22 cellular contexts compared by ENCODE assay signal in the genomic region with DNA sequence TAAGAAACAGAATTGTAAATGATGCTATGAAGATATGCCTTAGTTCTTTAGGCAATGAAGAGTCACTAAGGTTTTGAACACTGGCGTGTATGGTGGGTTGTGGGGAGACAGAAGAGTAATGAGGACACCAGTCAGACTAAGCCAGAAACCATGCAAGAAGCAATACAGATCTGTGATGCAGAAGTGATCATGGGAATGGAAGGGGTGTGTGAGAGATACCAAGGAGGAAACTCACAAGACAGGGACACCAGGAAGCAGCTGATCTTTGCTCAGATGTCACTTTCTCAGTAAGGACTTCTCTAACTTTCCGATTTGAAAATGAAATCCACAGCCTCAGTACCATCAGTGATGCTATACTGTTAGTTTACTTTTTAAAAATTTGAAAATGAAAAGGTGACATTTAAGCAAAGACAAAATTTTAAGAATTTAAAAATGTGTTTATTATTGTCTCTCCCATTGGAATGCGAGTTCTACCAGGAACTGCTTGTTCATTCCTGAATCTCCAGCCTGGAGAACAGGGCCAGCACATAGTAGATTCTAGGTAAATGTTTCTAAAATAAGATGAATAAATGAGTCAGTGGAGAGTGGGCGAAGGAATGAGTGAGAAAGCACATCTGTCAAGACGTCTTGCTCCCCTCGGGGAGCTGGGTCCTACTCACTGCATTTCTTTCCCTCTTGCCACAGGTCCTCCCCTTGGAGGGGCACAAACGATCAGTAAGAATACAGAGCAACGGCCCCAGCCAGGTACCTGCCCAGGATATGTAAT.
DNase-seq lines count a peak whose midpoint lies in the region; ATAC-seq lines count a peak whose summit lies in the region.
"Had no signal": no experiment of that assay in that cellular context is flagged by ENCODE, and none has a peak within 500 bp of the region (broad histone marks: within the 10 kb centered on the region; RNA-seq: fewer than 3 reads in every experiment).

No MANE protein-coding gene starts in this region.

- no peaks in the 10 kb centered on the region for H3K9me3 Mint-ChIP-seq in activated T-cell treated with anti-CD3 and anti-CD28 coated beads, Interleukin-2, amount 50 U/mL, for 24 hours
- no peaks in the 10 kb centered on the region for H3K9me3 Mint-ChIP-seq in IgD-negative memory B cell
- H3K9me3 Mint-ChIP-seq: type B pancreatic cell had no signal

- H3K9me3 ChIP-seq in effector memory CD4-positive, alpha-beta T cell (ENCODE audit: control insufficient read depth, low read length), result no peaks in the 10 kb centered on the region
- H3K9me3 ChIP-seq: A549, gastroesophageal sphincter, stomach had no signal

- no peaks in the 10 kb centered on the region for H3K27me3 ChIP-seq in effector memory CD4-positive, alpha-beta T cell (replicated peaks; ENCODE audit: control insufficient read depth, insufficient read depth, low read length, poor library complexity, severe bottlenecking)
- H3K27me3 ChIP-seq: gastroesophageal sphincter, stomach had no signal

- no peak for DNase-seq in activated T-cell treated with anti-CD3 and anti-CD28 coated beads, Interleukin-2, amount 50 U/mL, for 24 hours
- no peak for DNase-seq in activated T-cell treated with anti-CD3 and anti-CD28 coated beads, Interleukin-2, amount 50 U/mL, for 48 hours
- no peak for DNase-seq in effector memory CD4-positive, alpha-beta T cell
- peak; percentile 34 for DNase-seq in putamen (ENCODE audit: low spot score)
- DNase-seq in amygdala (lab: John Stamatoyannopoulos, UW), result no peak
- DNase-seq: activated CD4-positive, CD25-positive, alpha-beta regulatory T cell treated with anti-CD3 and anti-CD28 coated beads, Interleukin-2, amount 50 U/mL, for 72 hours; activated gamma-delta T cell; kidney; NCI-H2081 treated with DMSO at 0.1 percent for 48 hours; NCI-H82; occipital lobe; stimulated activated CD4-positive, alpha-beta T cell treated with anti-CD3 and anti-CD28 coated beads, Interleukin-2, amount 100 ng/mL, for 48 hours; stomach had no signal

- ATAC-seq in HG02852 (IDR thresholded peaks at IDR 0.05; ENCODE audit: unreplicated experiment), result no peak
- no peak for ATAC-seq in HG03565 (IDR thresholded peaks at IDR 0.05; ENCODE audit: unreplicated experiment)
- ATAC-seq: A549, esophagus mucosa, gastroesophageal sphincter had no signal

- no peaks in the 10 kb centered on the region for H3K4me1 ChIP-seq in effector memory CD4-positive, alpha-beta T cell (ENCODE audit: control insufficient read depth, insufficient read depth, low read length, poor library complexity, severe bottlenecking)
- H3K4me1 ChIP-seq: A549, gastroesophageal sphincter, stomach had no signal

- H3K4me3 Mint-ChIP-seq in activated T-cell treated with anti-CD3 and anti-CD28 coated beads, Interleukin-2, amount 50 U/mL, for 24 hours, result no peak overlapping the region
- no peak overlapping the region for H3K4me3 Mint-ChIP-seq in IgD-negative memory B cell
- H3K4me3 Mint-ChIP-seq: type B pancreatic cell had no signal

- peak overlapping the region; percentile 80 for H3K27ac Mint-ChIP-seq in activated T-cell treated with anti-CD3 and anti-CD28 coated beads, Interleukin-2, amount 50 U/mL, for 24 hours
- H3K27ac Mint-ChIP-seq in IgD-negative memory B cell, result peak overlapping the region in 2 of 3 donors; percentile 18 to 80
- H3K27ac Mint-ChIP-seq: type B pancreatic cell had no signal

- H3K27me3 Mint-ChIP-seq in activated T-cell treated with anti-CD3 and anti-CD28 coated beads, Interleukin-2, amount 50 U/mL, for 24 hours, result no peaks in the 10 kb centered on the region
- no peaks in the 10 kb centered on the region for H3K27me3 Mint-ChIP-seq in IgD-negative memory B cell
- H3K27me3 Mint-ChIP-seq: type B pancreatic cell had no signal

- peaks cover 48% of the 10 kb centered on the region for H3K4me1 Mint-ChIP-seq in activated T-cell treated with anti-CD3 and anti-CD28 coated beads, Interleukin-2, amount 50 U/mL, for 24 hours (ENCODE audit: low read depth)
- peaks cover 10 to 30% (median 15%) of the 10 kb centered on the region in 3 donors for H3K4me1 Mint-ChIP-seq in IgD-negative memory B cell

- no peak overlapping the region for H3K4me3 ChIP-seq in effector memory CD4-positive, alpha-beta T cell (ENCODE audit: insufficient read depth, low read depth, low read length, poor library complexity, severe bottlenecking)
- H3K4me3 ChIP-seq: A549, gastroesophageal sphincter, lung, smooth muscle cell, stomach had no signal

- peaks cover 84% of the 10 kb centered on the region for H3K36me3 Mint-ChIP-seq in activated T-cell treated with anti-CD3 and anti-CD28 coated beads, Interleukin-2, amount 50 U/mL, for 24 hours (ENCODE audit: low read depth)
- H3K36me3 Mint-ChIP-seq in IgD-negative memory B cell, result peaks cover 4% of the 10 kb centered on the region

- H3K27ac ChIP-seq in effector memory CD4-positive, alpha-beta T cell (ENCODE audit: insufficient read depth, low read length, poor library complexity, severe bottlenecking), result peak overlapping the region; percentile 0
- H3K27ac ChIP-seq: A549, gastroesophageal sphincter, stomach had no signal

- H3K36me3 ChIP-seq in effector memory CD4-positive, alpha-beta T cell (ENCODE audit: control insufficient read depth, insufficient read depth, low read length), result peaks cover 65% of the 10 kb centered on the region
